18 cellular contexts compared by ENCODE assay signal in the genomic region with DNA sequence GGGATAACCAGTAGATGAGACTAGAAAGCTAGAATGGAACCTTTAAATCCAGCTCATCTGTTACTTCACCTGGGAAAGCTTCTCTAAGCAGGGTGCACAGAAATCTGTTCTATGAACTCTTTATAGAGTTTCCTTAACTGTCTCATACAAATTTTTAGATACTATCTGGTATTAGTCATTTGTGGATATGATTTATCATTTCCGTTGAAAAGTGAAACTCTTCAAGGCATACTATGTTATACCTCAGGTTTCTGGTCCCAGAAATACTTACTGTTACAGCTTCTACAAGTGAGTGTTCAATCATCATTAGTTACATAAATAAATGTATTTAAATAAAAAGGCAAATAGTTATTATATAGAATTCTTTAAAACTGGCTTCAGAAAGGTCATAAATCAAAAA.
DNase-seq lines count a peak whose midpoint lies in the region; ATAC-seq, FAIRE-seq and TF ChIP-seq lines count a peak whose summit lies in the region.
"Had no signal": no experiment of that assay in that cellular context is flagged by ENCODE, and none has a peak within 500 bp of the region (broad histone marks: within the 10 kb centered on the region; RNA-seq: fewer than 3 reads in every experiment).

No MANE protein-coding gene starts in this region.

- no peaks in the 10 kb centered on the region for H3K4me1 Mint-ChIP-seq in effector memory CD8-positive, alpha-beta T cell (ENCODE audit: low read depth in 2 of 2)
- H3K4me1 Mint-ChIP-seq: brain had no signal

- no peak overlapping the region for H3K4me3 Mint-ChIP-seq in effector memory CD8-positive, alpha-beta T cell
- H3K4me3 Mint-ChIP-seq: activated naive CD4-positive, alpha-beta T cell treated with anti-CD3 and anti-CD28 coated beads for 36 hours; brain had no signal

- H3K36me3 ChIP-seq in bronchial epithelial cell (ENCODE audit: control insufficient read depth, insufficient read depth, low read length) (no peaks in the 10 kb centered on the region), right lobe of liver (no peaks in the 10 kb centered on the region), small intestine (ENCODE audit: control insufficient read depth in 2 of 2, insufficient read depth in 2 of 2, low read length in 2 of 2) (no peaks in the 10 kb centered on the region)
- H3K36me3 ChIP-seq: BE2C, left lung, sigmoid colon had no signal

- ATAC-seq in GM18511 (IDR thresholded peaks at IDR 0.05; ENCODE audit: unreplicated experiment) (peak; percentile 79), GM19463 (IDR thresholded peaks at IDR 0.05; ENCODE audit: unreplicated experiment) (peak; percentile 53), HG03469 (IDR thresholded peaks at IDR 0.05; ENCODE audit: unreplicated experiment) (peak; percentile 84), right lobe of liver (no peak)
- no peak for ATAC-seq in effector memory CD8-positive, alpha-beta T cell (replicated peaks)
- ATAC-seq: left lung had no signal

- intact Hi-C loops in right lobe of liver (cut with DNase I) = no loop called here

- H3K27ac ChIP-seq in right lobe of liver = no peak overlapping the region
- H3K27ac ChIP-seq in small intestine (ENCODE audit: low read depth in 1 of 2, low read length in 1 of 2) = no peak overlapping the region
- H3K27ac ChIP-seq: left lung, sigmoid colon had no signal

- H3K9me3 Mint-ChIP-seq in effector memory CD8-positive, alpha-beta T cell = no peaks in the 10 kb centered on the region
- H3K9me3 Mint-ChIP-seq: activated naive CD4-positive, alpha-beta T cell treated with anti-CD3 and anti-CD28 coated beads for 36 hours; brain had no signal

- DNase-seq in bronchial epithelial cell (ENCODE audit: low read depth) (peak; percentile 18), right lobe of liver (no peak), small intestine (no peak), ACHN (no peak)
- no peak for DNase-seq in effector memory CD8-positive, alpha-beta T cell
- DNase-seq: activated naive CD4-positive, alpha-beta T cell treated with anti-CD3 and anti-CD28 coated beads for 36 hours; BE2C; DMS 273 treated with DMSO at 0.1 percent for 48 hours; left lung; NCI-H2081; NCI-H748 treated with DMSO at 0.1 percent for 48 hours; nucleus accumbens; sigmoid colon; stimulated activated CD4-positive, alpha-beta T cell treated with anti-CD3 and anti-CD28 coated beads, Interleukin-2, amount 100 ng/mL, for 48 hours had no signal

- in situ Hi-C loops in ACHN (cut with HindIII; ENCODE audit: low pct_ligation_motif_present, low pct_unique_long_range_greater_than_20kb, low sequenced_read_pairs) = no loop called here

- no peaks in the 10 kb centered on the region for H3K4me1 ChIP-seq in right lobe of liver
- no peaks in the 10 kb centered on the region for H3K4me1 ChIP-seq in small intestine (ENCODE audit: control insufficient read depth in 2 of 2, insufficient read depth in 1 of 2, low read depth in 1 of 2, low read length in 1 of 2)
- H3K4me1 ChIP-seq: left lung, sigmoid colon had no signal

- WGBS in right lobe of liver (ENCODE audit: insufficient coverage, low coverage, low lambda C conversion rate, missing lambda C conversion rate) = 83% methylated on average over 1 of the region's 1 CpG
- 68 to 78% (median 73%) methylated on average over 1 of the region's 1 CpG for WGBS in small intestine, 3 donors

- H3K27me3 ChIP-seq in bronchial epithelial cell (ENCODE audit: control insufficient read depth, insufficient read depth, low read length) (no peaks in the 10 kb centered on the region), right lobe of liver (no peaks in the 10 kb centered on the region), small intestine (ENCODE audit: control insufficient read depth in 2 of 2, insufficient read depth in 2 of 2, low read length in 2 of 2) (no peaks in the 10 kb centered on the region)
- H3K27me3 ChIP-seq: BE2C, left lung, sigmoid colon had no signal

- FAIRE-seq in bronchial epithelial cell (lab: Jason Lieb, UNC) = no peak
- FAIRE-seq in small intestine (lab: Jason Lieb, UNC) = no peak

- TF ChIP-seq CTCF in bronchial epithelial cell (IDR thresholded peaks at IDR 0.05; ENCODE audit: insufficient read depth, low read length, severe bottlenecking) (no peak), right lobe of liver (IDR thresholded peaks at IDR 0.05) (no peak)

- H3K27ac Mint-ChIP-seq in effector memory CD8-positive, alpha-beta T cell = no peak overlapping the region
- H3K27ac Mint-ChIP-seq: activated naive CD4-positive, alpha-beta T cell treated with anti-CD3 and anti-CD28 coated beads for 36 hours; brain had no signal

- no peaks in the 10 kb centered on the region for H3K27me3 Mint-ChIP-seq in effector memory CD8-positive, alpha-beta T cell
- H3K27me3 Mint-ChIP-seq: brain had no signal

- no peak for TF ChIP-seq POLR2A in right lobe of liver (IDR thresholded peaks at IDR 0.05)

- H3K9me3 ChIP-seq in right lobe of liver = no peaks in the 10 kb centered on the region
- no peaks in the 10 kb centered on the region for H3K9me3 ChIP-seq in small intestine (ENCODE audit: control insufficient read depth, low read depth)
- H3K9me3 ChIP-seq: BE2C, sigmoid colon had no signal

- no peaks in the 10 kb centered on the region for H3K36me3 Mint-ChIP-seq in effector memory CD8-positive, alpha-beta T cell (ENCODE audit: insufficient read depth)
- H3K36me3 Mint-ChIP-seq: brain had no signal

- no peak overlapping the region for H3K4me3 ChIP-seq in bronchial epithelial cell (ENCODE audit: low read depth, low read length)
- no peak overlapping the region for H3K4me3 ChIP-seq in right lobe of liver
- H3K4me3 ChIP-seq in small intestine (ENCODE audit: low read depth in 1 of 2, low read length in 2 of 2) = no peak overlapping the region
- H3K4me3 ChIP-seq: left lung, sigmoid colon had no signal

Comparison
In these comparisons a context has a peak if more than half of its experiments do, and no peak if none do; other contexts are left out.
1. ATAC-seq: peak in GM18511 (single experiment), GM19463 (single experiment) and HG03469 (single experiment); none in right lobe of liver (0 of 4) and effector memory CD8-positive, alpha-beta T cell (single experiment).